In genomic region chr5:108366500-108366899, GRCh38 we compare ENCODE assay signal across 27 cellular contexts.
"Had no signal": no experiment of that assay in that cellular context is flagged by ENCODE, and none has a peak within 500 bp of the region (broad histone marks: within the 10 kb centered on the region; RNA-seq: fewer than 3 reads in every experiment).

No MANE protein-coding gene starts in this region.

- H3K27ac Mint-ChIP-seq: activated CD4-positive, alpha-beta T cell treated with anti-CD3 and anti-CD28 coated beads, Interleukin-2, amount 10 ng/mL, durations not matched to agents 24 days and 14 days; activated CD8-positive, alpha-beta memory T cell treated with anti-CD3 and anti-CD28 coated beads, Interleukin-2, amount 10 ng/mL, durations not matched to agents 7 days and 5 days; activated CD8-positive, alpha-beta T cell treated with anti-CD3 and anti-CD28 coated beads for 36 hours; activated naive CD4-positive, alpha-beta T cell treated with anti-CD3 and anti-CD28 coated beads, Interleukin-2, amount 10 ng/mL, durations not matched to agents 7 days and 5 days; immature natural killer cell; stimulated activated effector memory CD8-positive, alpha-beta T cell treated with anti-CD3 and anti-CD28 coated beads, Interleukin-12 subunit alpha, Interleukin-12 subunit beta, amount 100 ng/mL, for 72 hours; stimulated activated naive CD8-positive, alpha-beta T cell treated with anti-CD3 and anti-CD28 coated beads, Interleukin-15, amount 100 ng/mL, for 72 hours; T-cell; T-helper 2 cell treated with Interferon-gamma antibody and Interleukin-4, amounts not matched to agents 5 μg/mL and 100 μg/mL, for 36 hours had no signal

- H3K36me3 ChIP-seq: ovary had no signal

- H3K9me3 ChIP-seq: neutrophil, ovary, tibial nerve had no signal

- H3K4me1 Mint-ChIP-seq: activated CD4-positive, alpha-beta T cell treated with anti-CD3 and anti-CD28 coated beads, Interleukin-2, amount 10 ng/mL, durations not matched to agents 24 days and 14 days; activated naive CD4-positive, alpha-beta T cell treated with anti-CD3 and anti-CD28 coated beads, Interleukin-2, amount 10 ng/mL, durations not matched to agents 7 days and 5 days had no signal

- H3K4me3 ChIP-seq: ovary, tibial nerve had no signal

- H3K27ac ChIP-seq: foreskin keratinocyte, neutrophil, ovary, tibial nerve, VCaP had no signal

- H3K27me3 ChIP-seq: foreskin keratinocyte, neutrophil, ovary, tibial nerve had no signal

- H3K36me3 Mint-ChIP-seq: natural killer cell had no signal

- H3K4me1 ChIP-seq: foreskin keratinocyte, tibial nerve had no signal

- H3K4me3 Mint-ChIP-seq: activated CD4-positive, alpha-beta T cell treated with anti-CD3 and anti-CD28 coated beads, Interleukin-2, amount 10 ng/mL, durations not matched to agents 24 days and 14 days; activated CD8-positive, alpha-beta memory T cell treated with anti-CD3 and anti-CD28 coated beads, Interleukin-2, amount 10 ng/mL, durations not matched to agents 7 days and 5 days; activated CD8-positive, alpha-beta T cell treated with anti-CD3 and anti-CD28 coated beads for 36 hours; activated naive CD4-positive, alpha-beta T cell treated with anti-CD3 and anti-CD28 coated beads, Interleukin-2, amount 10 ng/mL, durations not matched to agents 7 days and 5 days; brain; immature natural killer cell; natural killer cell; stimulated activated effector memory CD8-positive, alpha-beta T cell treated with anti-CD3 and anti-CD28 coated beads, Interleukin-12 subunit alpha, Interleukin-12 subunit beta, amount 100 ng/mL, for 72 hours; stimulated activated naive CD8-positive, alpha-beta T cell treated with anti-CD3 and anti-CD28 coated beads, Interleukin-15, amount 100 ng/mL, for 72 hours; T-cell; T-helper 2 cell treated with Interferon-gamma antibody and Interleukin-4, amounts not matched to agents 5 μg/mL and 100 μg/mL, for 36 hours had no signal

- H3K9me3 Mint-ChIP-seq: activated CD4-positive, alpha-beta T cell treated with anti-CD3 and anti-CD28 coated beads, Interleukin-2, amount 10 ng/mL, durations not matched to agents 24 days and 14 days; activated naive CD4-positive, alpha-beta T cell treated with anti-CD3 and anti-CD28 coated beads, Interleukin-2, amount 10 ng/mL, durations not matched to agents 7 days and 5 days; immature natural killer cell; natural killer cell; stimulated activated effector memory CD8-positive, alpha-beta T cell treated with anti-CD3 and anti-CD28 coated beads, Interleukin-12 subunit alpha, Interleukin-12 subunit beta, amount 100 ng/mL, for 72 hours; stimulated activated naive CD8-positive, alpha-beta T cell treated with anti-CD3 and anti-CD28 coated beads, Interleukin-15, amount 100 ng/mL, for 72 hours; T-cell; T-helper 2 cell treated with Interferon-gamma antibody and Interleukin-4, amounts not matched to agents 5 μg/mL and 100 μg/mL, for 36 hours had no signal

- DNase-seq: activated CD4-positive, alpha-beta T cell treated with anti-CD3 and anti-CD28 coated beads, Interleukin-2, amount 10 ng/mL, durations not matched to agents 24 days and 14 days; activated CD8-positive, alpha-beta memory T cell treated with anti-CD3 and anti-CD28 coated beads, Interleukin-2, amount 10 ng/mL, durations not matched to agents 7 days and 5 days; activated CD8-positive, alpha-beta T cell treated with anti-CD3 and anti-CD28 coated beads for 36 hours; activated effector memory CD4-positive, alpha-beta T cell treated with anti-CD3 and anti-CD28 coated beads, Interleukin-2, amount 50 U/mL, for 16 hours; activated naive CD4-positive, alpha-beta T cell treated with anti-CD3 and anti-CD28 coated beads, Interleukin-2, amount 10 ng/mL, durations not matched to agents 7 days and 5 days; activated T-cell treated with anti-CD3 and anti-CD28 coated beads for 4 hours; aorta; central memory CD4-positive, alpha-beta T cell; dermis blood vessel endothelial cell; effector CD8-positive, alpha-beta T cell; erythroblast; foreskin keratinocyte; immature natural killer cell; midbrain; natural killer cell; ovary; stimulated activated CD4-positive, alpha-beta T cell treated with anti-CD3 and anti-CD28 coated beads, Interleukin-12 subunit alpha, Interleukin-12 subunit beta, amount 100 ng/mL, for 4 hours; stimulated activated naive CD8-positive, alpha-beta T cell treated with anti-CD3 and anti-CD28 coated beads, Interleukin-15, amount 100 ng/mL, for 72 hours; T-cell had no signal

- H3K27me3 Mint-ChIP-seq: activated CD4-positive, alpha-beta T cell treated with anti-CD3 and anti-CD28 coated beads, Interleukin-2, amount 10 ng/mL, durations not matched to agents 24 days and 14 days; activated CD8-positive, alpha-beta memory T cell treated with anti-CD3 and anti-CD28 coated beads, Interleukin-2, amount 10 ng/mL, durations not matched to agents 7 days and 5 days; activated CD8-positive, alpha-beta T cell treated with anti-CD3 and anti-CD28 coated beads for 36 hours; activated naive CD4-positive, alpha-beta T cell treated with anti-CD3 and anti-CD28 coated beads, Interleukin-2, amount 10 ng/mL, durations not matched to agents 7 days and 5 days; brain; stimulated activated naive CD8-positive, alpha-beta T cell treated with anti-CD3 and anti-CD28 coated beads, Interleukin-15, amount 100 ng/mL, for 72 hours; T-cell had no signal

- ATAC-seq: activated CD4-positive, CD25-positive, alpha-beta regulatory T cell treated with anti-CD3 and anti-CD28 coated beads, Interleukin-2, amount 50 U/mL, for 24 hours; activated CD8-positive, alpha-beta memory T cell treated with anti-CD3 and anti-CD28 coated beads, Interleukin-2, amount 10 ng/mL, durations not matched to agents 7 days and 5 days; activated CD8-positive, alpha-beta T cell treated with anti-CD3 and anti-CD28 coated beads for 36 hours; foreskin keratinocyte; left lobe of liver; natural killer cell; stimulated activated effector memory CD8-positive, alpha-beta T cell treated with anti-CD3 and anti-CD28 coated beads, Interleukin-12 subunit alpha, Interleukin-12 subunit beta, amount 100 ng/mL, for 72 hours; stimulated activated naive CD8-positive, alpha-beta T cell treated with anti-CD3 and anti-CD28 coated beads, Interleukin-15, amount 100 ng/mL, for 72 hours; T-cell had no signal
